Comparison of ENCODE assay signal across 20 cellular contexts in genomic region chr4:183860726-183861125, GRCh38. TPM values are rescaled to one million over a fixed set of nuclear protein-coding genes. Genes with fewer than 3 reads are reported as not detected.
A peak's percentile ranks its signal among the peaks of the same experiment; 100 is the strongest.
DNase-seq lines count a peak whose midpoint lies in the region; ATAC-seq and TF ChIP-seq lines count a peak whose summit lies in the region.
"Had no signal": no experiment of that assay in that cellular context is flagged by ENCODE, and none has a peak within 500 bp of the region (broad histone marks: within the 10 kb centered on the region; RNA-seq: fewer than 3 reads in every experiment).

No MANE protein-coding gene starts in this region.

- no peak overlapping the region for H3K4me3 Mint-ChIP-seq in MCF 10A (ENCODE audit: unreplicated experiment)
- H3K4me3 Mint-ChIP-seq: activated naive CD4-positive, alpha-beta T cell treated with anti-CD3 and anti-CD28 coated beads for 36 hours; effector memory CD8-positive, alpha-beta T cell; natural killer cell; stimulated activated memory B cell treated with anti-CD40 and anti-IgM and Interleukin-4, amounts not matched to agents 10 μg/mL and 1 μg/mL and 100 μg/mL, for 72 hours had no signal

- H3K4me3 ChIP-seq in breast epithelium = peak overlapping the region in 2 of 3 donors; percentile 20 to 39
- H3K4me3 ChIP-seq: GM12878, Peyer's patch, thoracic aorta had no signal

- H3K27ac Mint-ChIP-seq in MCF 10A (ENCODE audit: low read depth, unreplicated experiment) = no peak overlapping the region
- H3K27ac Mint-ChIP-seq: activated naive CD4-positive, alpha-beta T cell treated with anti-CD3 and anti-CD28 coated beads for 36 hours; effector memory CD8-positive, alpha-beta T cell; natural killer cell; stimulated activated memory B cell treated with anti-CD40 and anti-IgM and Interleukin-4, amounts not matched to agents 10 μg/mL and 1 μg/mL and 100 μg/mL, for 72 hours had no signal

- no peaks in the 10 kb centered on the region for H3K9me3 ChIP-seq in breast epithelium
- H3K9me3 ChIP-seq: Peyer's patch, thoracic aorta had no signal

- CTCF ChIA-PET in MCF 10A (lab: Yijun Ruan, JAX) = interaction anchor here (0.6 to 1.4 kb wide), 2 partner anchors 232 to 307 kb away, joined by 3 to 4 read pairs; no protein-coding TSS in a partner anchor

- intact Hi-C loops in breast epithelium (cut with DNase I; ENCODE audit: low total_unique reads) (no loop called here), MCF 10A (cut with micrococcal nuclease) (no loop called here)

- H3K27me3 ChIP-seq in breast epithelium = no peaks in the 10 kb centered on the region
- H3K27me3 ChIP-seq in foreskin keratinocyte = no peaks in the 10 kb centered on the region
- H3K27me3 ChIP-seq: Peyer's patch had no signal

- no peaks in the 10 kb centered on the region for H3K36me3 ChIP-seq in breast epithelium
- H3K36me3 ChIP-seq: Peyer's patch, thoracic aorta had no signal

- peaks cover 11% of the 10 kb centered on the region for H3K27me3 Mint-ChIP-seq in MCF 10A (ENCODE audit: insufficient read depth, unreplicated experiment)

- H3K4me1 ChIP-seq in breast epithelium (no peaks in the 10 kb centered on the region), foreskin keratinocyte (no peaks in the 10 kb centered on the region)
- H3K4me1 ChIP-seq: Peyer's patch had no signal

- H3K27ac ChIP-seq in breast epithelium (no peak overlapping the region), VCaP (peak overlapping the region; percentile 62), foreskin keratinocyte (peak overlapping the region; percentile 61)
- H3K27ac ChIP-seq: C4-2B, Peyer's patch, thoracic aorta had no signal

- TF ChIP-seq POLR2A in breast epithelium (IDR thresholded peaks at IDR 0.05) = no peak

- no peaks in the 10 kb centered on the region for H3K9me3 Mint-ChIP-seq in MCF 10A (ENCODE audit: unreplicated experiment)
- H3K9me3 Mint-ChIP-seq: activated naive CD4-positive, alpha-beta T cell treated with anti-CD3 and anti-CD28 coated beads for 36 hours; effector memory CD8-positive, alpha-beta T cell; natural killer cell; stimulated activated memory B cell treated with anti-CD40 and anti-IgM and Interleukin-4, amounts not matched to agents 10 μg/mL and 1 μg/mL and 100 μg/mL, for 72 hours had no signal

- no peaks in the 10 kb centered on the region for H3K36me3 Mint-ChIP-seq in MCF 10A (ENCODE audit: insufficient read depth, unreplicated experiment)
- H3K36me3 Mint-ChIP-seq: natural killer cell; stimulated activated memory B cell treated with anti-CD40 and anti-IgM and Interleukin-4, amounts not matched to agents 10 μg/mL and 1 μg/mL and 100 μg/mL, for 72 hours had no signal

- no TSS peak for BruUV-seq in MCF 10A (replicated peaks; lab: Mats Ljungman, UMichigan)

- peak; percentile 60 for ATAC-seq in foreskin keratinocyte
- ATAC-seq: effector memory CD8-positive, alpha-beta T cell; GM12878; left lobe of liver; natural killer cell; stimulated activated memory B cell treated with anti-CD40 and anti-IgM and Interleukin-4, amounts not matched to agents 10 μg/mL and 1 μg/mL and 100 μg/mL, for 72 hours had no signal

- H3K4me1 Mint-ChIP-seq in MCF 10A (ENCODE audit: insufficient read depth, unreplicated experiment) = no peaks in the 10 kb centered on the region
- H3K4me1 Mint-ChIP-seq: natural killer cell; stimulated activated memory B cell treated with anti-CD40 and anti-IgM and Interleukin-4, amounts not matched to agents 10 μg/mL and 1 μg/mL and 100 μg/mL, for 72 hours had no signal

- peak in 1 of 2 donors; percentile 51 for DNase-seq in breast epithelium (ENCODE audit: low spot score in 2 of 2)
- DNase-seq in MCF 10A (ENCODE audit: unreplicated experiment) = no peak
- peak; percentile 38 to 41 for DNase-seq in foreskin keratinocyte
- peak; percentile 62 for DNase-seq in ureter (ENCODE audit: low spot score)
- DNase-seq in SIG-M5 treated with dmso at 0.1 percent for 504 hours (lab: John Stamatoyannopoulos, UW; ENCODE audit: unreplicated experiment) = no peak
- DNase-seq in 8988T = no peak
- DNase-seq in NCI-H2107 (lab: John Stamatoyannopoulos, UW) = no peak
- DNase-seq: activated CD4-positive, CD25-positive, alpha-beta regulatory T cell treated with anti-CD3 and anti-CD28 coated beads, Interleukin-2, amount 50 U/mL, for 72 hours; activated naive CD4-positive, alpha-beta T cell treated with anti-CD3 and anti-CD28 coated beads for 36 hours; activated T-cell treated with anti-CD3 and anti-CD28 coated beads, Interleukin-2, amount 50 U/mL, for 48 hours; effector memory CD8-positive, alpha-beta T cell; natural killer cell; Peyer's patch; T-helper 9 cell had no signal

- POLR2A ChIA-PET in MCF 10A (lab: Yijun Ruan, JAX) = no interaction called here

- TF ChIP-seq CTCF in breast epithelium (IDR thresholded peaks at IDR 0.05) (no peak), MCF 10A (IDR thresholded peaks at IDR 0.05; ENCODE audit: unreplicated experiment) (no peak), VCaP (conservative IDR thresholded peaks at IDR 0.05) (no peak), foreskin keratinocyte (conservative IDR thresholded peaks at IDR 0.05) (no peak)

RNA-seq across cellular contexts. Expression of gene STOX2, which starts 44.4 kb away (rescaled TPM):
- 10 to 100 TPM in 2 of 3 donors, 1 to 10 TPM in 1; 7.9 to 11.2 (median 10.7) TPM for total RNA-seq in breast epithelium
- total RNA-seq in MCF 10A (2022) = 1.1 TPM in 2 replicates
- total RNA-seq in foreskin keratinocyte = 0.75 and 0.99 TPM in 2 replicates
- polyA plus RNA-seq in foreskin keratinocyte = 0.14 and 0.24 TPM in 2 replicates
- total RNA-seq in ureter = 38.1 TPM
- total RNA-seq: activated naive CD4-positive, alpha-beta T cell treated with anti-CD3 and anti-CD28 coated beads for 36 hours had no signal

Comparison
In these comparisons a context has a peak if more than half of its experiments do, and no peak if none do; other contexts are left out.
1. DNase-seq: peak in foreskin keratinocyte (2 of 2) and ureter (single experiment); none in MCF 10A (single experiment), SIG-M5 treated with dmso at 0.1 percent for 504 hours (single experiment), 8988T (single experiment) and NCI-H2107 (single experiment).
2. H3K27ac ChIP-seq: peak in VCaP (single experiment) and foreskin keratinocyte (single experiment); none in breast epithelium (0 of 2).